ENCODE assay signal across 8 cellular contexts in the genomic region with DNA sequence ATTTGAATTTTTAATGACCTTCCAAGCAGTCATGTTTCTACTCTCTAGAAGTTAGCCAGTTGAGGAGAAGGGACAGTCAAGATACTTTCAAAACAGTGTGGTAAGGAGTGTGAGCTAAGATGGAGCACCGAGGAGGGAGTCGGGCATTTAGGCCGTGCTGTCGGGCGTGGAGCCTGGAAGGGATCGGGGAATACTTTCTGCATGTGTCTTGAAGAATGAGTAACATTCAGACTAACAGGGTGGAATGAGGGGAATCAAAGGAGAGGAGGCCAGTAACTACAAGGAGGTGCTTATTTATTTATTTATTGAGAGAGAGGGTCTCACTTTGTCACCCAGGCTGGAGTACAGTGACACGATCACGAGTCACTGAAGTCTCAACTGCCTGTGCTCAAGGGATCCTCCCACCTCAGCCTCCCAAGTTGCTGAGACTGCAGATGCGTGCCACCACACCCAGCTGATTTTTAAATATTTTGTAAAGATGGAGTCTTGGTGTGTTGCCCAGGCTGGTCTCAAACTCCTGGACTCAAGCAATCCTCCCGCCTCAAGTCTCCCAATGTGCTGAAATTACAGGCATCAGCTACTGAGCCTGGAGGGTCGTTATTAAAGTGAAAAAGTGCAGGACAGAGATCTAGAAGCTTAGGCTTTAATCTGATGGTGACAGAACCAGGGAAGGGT. TPM values are rescaled to one million over a fixed set of nuclear protein-coding genes. Genes with fewer than 3 reads are reported as not detected.
DNase-seq lines count a peak whose midpoint lies in the region; ATAC-seq and TF ChIP-seq lines count a peak whose summit lies in the region.
"Not testable (repeated sequence)": the region's sequence is repeated elsewhere in the genome, so short reads cannot be mapped to it uniquely, and the experiment has no call there.

No MANE protein-coding gene starts in this region.

- H3K4me1 ChIP-seq in KMS-11 (ENCODE audit: low read depth, poor library complexity, severe bottlenecking); ectodermal cell (ENCODE audit: control insufficient read depth, insufficient read depth, low read length): not testable (repeated sequence)
- H3K4me1 ChIP-seq in left ventricle myocardium inferior, result peaks cover 37% of the 10 kb centered on the region
- peaks cover 0 to 23% (median 9%) of the 10 kb centered on the region in 4 donors for H3K4me1 ChIP-seq in tibial artery

- not testable (repeated sequence) for H3K36me3 Mint-ChIP-seq in T-helper 17 cell (ENCODE audit: low read depth); activated naive CD8-positive, alpha-beta T cell treated with anti-CD3 and anti-CD28 coated beads, Interleukin-2, amount 10 ng/mL, durations not matched to agents 7 days and 5 days

- not testable (repeated sequence) for H2AFZ ChIP-seq in KMS-11 (ENCODE audit: low read depth); neural cell (ENCODE audit: low read depth, low read length)

- not testable (repeated sequence) for H3F3A ChIP-seq in neural cell (ENCODE audit: insufficient read depth, low read length, poor library complexity, severe bottlenecking)

- peak overlapping the region; percentile 63 for H3K4me3 Mint-ChIP-seq in T-helper 17 cell
- H3K4me3 Mint-ChIP-seq in activated naive CD8-positive, alpha-beta T cell treated with anti-CD3 and anti-CD28 coated beads, Interleukin-2, amount 10 ng/mL, durations not matched to agents 7 days and 5 days, result peak overlapping the region; percentile 5

- not testable (repeated sequence) for H3K4me3 ChIP-seq in KMS-11 (IDR thresholded peaks at IDR 0.05; ENCODE audit: insufficient read depth, low read depth, low read length)
- H3K4me3 ChIP-seq in ectodermal cell (ENCODE audit: insufficient read depth, low read depth, low read length) (peak overlapping the region; percentile 95), left ventricle myocardium inferior (peak overlapping the region; percentile 90), neural cell (ENCODE audit: low read length) (peak overlapping the region; percentile 93), tibial artery (peak overlapping the region; percentile 93 to 99)

- not testable (repeated sequence) for TF ChIP-seq CTCF in KMS-11 (conservative IDR thresholded peaks at IDR 0.05; ENCODE audit: low read depth, low read length); left ventricle myocardium inferior (IDR thresholded peaks at IDR 0.05; ENCODE audit: borderline replicate concordance); neural cell (IDR thresholded peaks at IDR 0.05; ENCODE audit: poor library complexity, severe bottlenecking); tibial artery (IDR thresholded peaks at IDR 0.05)

- ATAC-seq in T-helper 17 cell; activated naive CD8-positive, alpha-beta T cell treated with anti-CD3 and anti-CD28 coated beads, Interleukin-2, amount 10 ng/mL, durations not matched to agents 7 days and 5 days (ENCODE audit: low read depth): not testable (repeated sequence)

- H3K79me2 ChIP-seq in KMS-11 (ENCODE audit: insufficient read depth, low read depth) (peaks cover 27% of the 10 kb centered on the region; the same call in 1 of the 2 replicates), neural cell (replicated peaks; ENCODE audit: insufficient read depth, low read length) (peaks cover 31% of the 10 kb centered on the region)

- H3K27ac ChIP-seq in KMS-11; ectodermal cell (ENCODE audit: insufficient read depth, low read depth, low read length, poor library complexity, severe bottlenecking); neural cell (ENCODE audit: low read length): not testable (repeated sequence)
- peak overlapping the region; percentile 97 for H3K27ac ChIP-seq in left ventricle myocardium inferior (replicated peaks)
- H3K27ac ChIP-seq in tibial artery, result peak overlapping the region; percentile 97 to 100

- 92 to 95% methylated on average over 11 of the region's 11 CpGs for WGBS in ectodermal cell, 2 experiments

- H3K27me3 ChIP-seq in KMS-11 (ENCODE audit: insufficient read depth, low read depth); ectodermal cell (ENCODE audit: control insufficient read depth, insufficient read depth, low read length, poor library complexity, severe bottlenecking); left ventricle myocardium inferior (ENCODE audit: low read depth); neural cell (ENCODE audit: insufficient read depth, low read depth, low read length); tibial artery: not testable (repeated sequence)

- not testable (repeated sequence) for H3K27me3 Mint-ChIP-seq in T-helper 17 cell; activated naive CD8-positive, alpha-beta T cell treated with anti-CD3 and anti-CD28 coated beads, Interleukin-2, amount 10 ng/mL, durations not matched to agents 7 days and 5 days

- intact Hi-C loops in left ventricle myocardium inferior (cut with micrococcal nuclease), result not testable (repeated sequence)
- intact Hi-C loops in tibial artery (cut with DNase I; ENCODE audit: low total_unique reads), result loop anchor here (2.0 to 10.0 kb wide), 3 partner anchors 27 to 339 kb away; partner anchors contain the start of genes SBDS and TYW1

- not testable (repeated sequence) for TF ChIP-seq EP300 in neural cell (conservative IDR thresholded peaks at IDR 0.05; ENCODE audit: poor library complexity, severe bottlenecking)

- not testable (repeated sequence) for TF ChIP-seq RAD21 in neural cell (conservative IDR thresholded peaks at IDR 0.05)

- not testable (repeated sequence) for H3K27ac Mint-ChIP-seq in T-helper 17 cell; activated naive CD8-positive, alpha-beta T cell treated with anti-CD3 and anti-CD28 coated beads, Interleukin-2, amount 10 ng/mL, durations not matched to agents 7 days and 5 days

- not testable (repeated sequence) for H3K36me3 ChIP-seq in KMS-11 (ENCODE audit: insufficient read depth); ectodermal cell (ENCODE audit: control insufficient read depth, insufficient read depth, low read length); left ventricle myocardium inferior; neural cell (ENCODE audit: insufficient read depth, low read length); tibial artery

- H3K9me3 Mint-ChIP-seq in activated naive CD8-positive, alpha-beta T cell treated with anti-CD3 and anti-CD28 coated beads, Interleukin-2, amount 10 ng/mL, durations not matched to agents 7 days and 5 days, result not testable (repeated sequence)

- peak; percentile 30 for DNase-seq in Caki2 (ENCODE audit: low read depth)
- not testable (repeated sequence) for DNase-seq in T-helper 17 cell; activated naive CD8-positive, alpha-beta T cell treated with anti-CD3 and anti-CD28 coated beads, Interleukin-2, amount 10 ng/mL, durations not matched to agents 7 days and 5 days; left ventricle myocardium inferior; tibial artery

- not testable (repeated sequence) for H3K9me3 ChIP-seq in T-helper 17 cell (ENCODE audit: control insufficient read depth, low read length, poor library complexity, severe bottlenecking); ectodermal cell (ENCODE audit: control insufficient read depth, low read length); left ventricle myocardium inferior (replicated peaks); neural cell (ENCODE audit: low read length); tibial artery

- in situ Hi-C loops in Caki2 (cut with HindIII; ENCODE audit: low pct_unique_long_range_greater_than_20kb, low sequenced_read_pairs), result not testable (repeated sequence)

- 0 out of 2 replicates have a peak overlapping the region, but pooled peaks have one; percentile 62 for H3K4me2 ChIP-seq in KMS-11
- not testable (repeated sequence) for H3K4me2 ChIP-seq in neural cell (ENCODE audit: low read length)

- H3K4me1 Mint-ChIP-seq in T-helper 17 cell, result peaks cover 13% of the 10 kb centered on the region
- peaks cover 14% of the 10 kb centered on the region for H3K4me1 Mint-ChIP-seq in activated naive CD8-positive, alpha-beta T cell treated with anti-CD3 and anti-CD28 coated beads, Interleukin-2, amount 10 ng/mL, durations not matched to agents 7 days and 5 days

- H4K20me1 ChIP-seq in KMS-11 (ENCODE audit: insufficient read depth); neural cell (ENCODE audit: insufficient read depth): not testable (repeated sequence)

- H3K9me2 ChIP-seq in neural cell (ENCODE audit: insufficient read depth, low read length), result not testable (repeated sequence)

- peak overlapping the region; percentile 83; the same call in 1 of the 2 replicates for H3K9ac ChIP-seq in KMS-11
- not testable (repeated sequence) for H3K9ac ChIP-seq in neural cell (ENCODE audit: low read length)

- POLR2A ChIA-PET in activated naive CD8-positive, alpha-beta T cell treated with anti-CD3 and anti-CD28 coated beads, Interleukin-2, amount 10 ng/mL, durations not matched to agents 7 days and 5 days (lab: Charles Lee), result interaction anchor here (1.2 kb wide), 1 partner anchor 163 kb away, joined by 4 read pairs; no protein-coding TSS in a partner anchor

RNA-seq across cellular contexts. Expression of gene KCTD7, which starts 27.3 kb away (rescaled TPM):
- 2.3 and 5.1 TPM in 2 replicates for total RNA-seq in Caki2 (2014; rRNA removed; shearing (Covaris generic); ENCODE audit: low replicate concordance)
- total RNA-seq in T-helper 17 cell, result 10 to 100 TPM; 27.0 to 32.2 TPM
- 10 to 100 TPM; 35.2 to 39.0 TPM for total RNA-seq in activated naive CD8-positive, alpha-beta T cell treated with anti-CD3 and anti-CD28 coated beads, Interleukin-2, amount 10 ng/mL, durations not matched to agents 7 days and 5 days
- 17.1 TPM for polyA plus RNA-seq in ectodermal cell (2013, experiment 1 of 4)
- polyA plus RNA-seq in ectodermal cell (2013, experiment 2 of 4), result 18.1 TPM
- polyA plus RNA-seq in ectodermal cell (2013, experiment 3 of 4), result 14.1 TPM
- polyA plus RNA-seq in ectodermal cell (2013, experiment 4 of 4), result 17.2 TPM
- 10.8 TPM for total RNA-seq in left ventricle myocardium inferior
- 79.4 and 89.4 TPM in 2 replicates for polyA plus RNA-seq in neural cell
- 53.3 and 62.5 TPM in 2 replicates for polyA minus RNA-seq in neural cell
